Comparison of ENCODE assay signal across 1 cellular context in the genomic region with DNA sequence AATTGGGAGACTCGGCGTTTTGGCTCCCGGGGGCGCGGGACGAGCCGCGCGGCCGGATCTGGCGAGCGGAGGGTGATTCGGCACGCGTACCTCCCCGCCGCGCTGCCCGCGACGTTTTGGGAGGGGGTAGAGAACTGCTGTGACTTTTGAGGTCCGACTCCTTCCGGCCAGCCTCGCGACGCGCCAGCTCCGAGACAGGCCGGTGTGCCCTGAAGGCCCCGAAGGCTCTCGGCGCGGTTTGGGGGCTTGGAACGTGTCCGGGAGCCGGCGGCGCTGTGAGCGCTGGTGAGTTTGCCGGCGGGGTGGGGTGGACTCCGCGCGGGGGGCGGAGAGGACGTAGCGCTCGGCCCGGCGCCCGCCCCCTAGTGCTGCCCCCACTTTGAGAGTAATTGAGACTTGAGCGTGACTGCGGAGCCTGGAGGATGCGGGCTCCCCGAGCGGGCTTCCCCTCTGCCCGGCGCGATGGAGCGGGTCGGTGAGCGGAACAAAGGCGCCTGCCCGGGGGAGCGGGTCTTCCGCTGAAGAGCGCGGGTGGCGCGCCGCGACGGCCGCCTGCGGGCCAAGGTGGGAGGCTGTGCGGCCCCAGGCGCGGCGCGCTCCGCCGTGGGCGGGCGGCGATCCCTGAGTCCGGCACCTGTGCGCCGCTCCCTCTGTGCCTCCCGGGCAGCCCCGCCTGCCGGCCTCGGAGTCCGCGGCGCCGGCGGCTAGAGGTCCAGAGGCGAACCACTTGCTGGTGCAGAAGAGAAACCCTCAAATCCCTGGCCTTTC.
TF ChIP-seq lines count a peak whose summit lies in the region.

GALNT17 (plus strand) TSS at position 392 of the 768 bp plus-strand sequence.

TF ChIP-seq in SK-N-SH, 30 proteins besides CTCF, POLR2A, EP300 and RAD21 (continued from another document):
- TF ChIP-seq FOSL2 (IDR thresholded peaks at IDR 0.05; ENCODE audit: borderline replicate concordance, low read depth) (no peak), POLR2AphosphoS5 (IDR thresholded peaks at IDR 0.05; ENCODE audit: low read depth, low read length) (no peak), SIN3A (IDR thresholded peaks at IDR 0.05; ENCODE audit: borderline replicate concordance, low read depth, low read length) (no peak), ZBTB33 (IDR thresholded peaks at IDR 0.05; ENCODE audit: borderline replicate concordance, low read depth) (no peak), ELF1 (IDR thresholded peaks at IDR 0.05) (no peak), USF1 (IDR thresholded peaks at IDR 0.05; ENCODE audit: borderline replicate concordance, low read depth) (no peak), JUND (IDR thresholded peaks at IDR 0.05) (no peak), MXI1 (IDR thresholded peaks at IDR 0.05; ENCODE audit: low read depth, low read length) (no peak), FOXM1 (IDR thresholded peaks at IDR 0.05; ENCODE audit: low read depth) (no peak)
- TF ChIP-seq, protein P1, sequence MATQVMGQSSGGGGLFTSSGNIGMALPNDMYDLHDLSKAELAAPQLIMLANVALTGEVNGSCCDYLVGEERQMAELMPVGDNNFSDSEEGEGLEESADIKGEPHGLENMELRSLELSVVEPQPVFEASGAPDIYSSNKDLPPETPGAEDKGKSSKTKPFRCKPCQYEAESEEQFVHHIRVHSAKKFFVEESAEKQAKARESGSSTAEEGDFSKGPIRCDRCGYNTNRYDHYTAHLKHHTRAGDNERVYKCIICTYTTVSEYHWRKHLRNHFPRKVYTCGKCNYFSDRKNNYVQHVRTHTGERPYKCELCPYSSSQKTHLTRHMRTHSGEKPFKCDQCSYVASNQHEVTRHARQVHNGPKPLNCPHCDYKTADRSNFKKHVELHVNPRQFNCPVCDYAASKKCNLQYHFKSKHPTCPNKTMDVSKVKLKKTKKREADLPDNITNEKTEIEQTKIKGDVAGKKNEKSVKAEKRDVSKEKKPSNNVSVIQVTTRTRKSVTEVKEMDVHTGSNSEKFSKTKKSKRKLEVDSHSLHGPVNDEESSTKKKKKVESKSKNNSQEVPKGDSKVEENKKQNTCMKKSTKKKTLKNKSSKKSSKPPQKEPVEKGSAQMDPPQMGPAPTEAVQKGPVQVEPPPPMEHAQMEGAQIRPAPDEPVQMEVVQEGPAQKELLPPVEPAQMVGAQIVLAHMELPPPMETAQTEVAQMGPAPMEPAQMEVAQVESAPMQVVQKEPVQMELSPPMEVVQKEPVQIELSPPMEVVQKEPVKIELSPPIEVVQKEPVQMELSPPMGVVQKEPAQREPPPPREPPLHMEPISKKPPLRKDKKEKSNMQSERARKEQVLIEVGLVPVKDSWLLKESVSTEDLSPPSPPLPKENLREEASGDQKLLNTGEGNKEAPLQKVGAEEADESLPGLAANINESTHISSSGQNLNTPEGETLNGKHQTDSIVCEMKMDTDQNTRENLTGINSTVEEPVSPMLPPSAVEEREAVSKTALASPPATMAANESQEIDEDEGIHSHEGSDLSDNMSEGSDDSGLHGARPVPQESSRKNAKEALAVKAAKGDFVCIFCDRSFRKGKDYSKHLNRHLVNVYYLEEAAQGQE (IDR thresholded peaks at IDR 0.05; ENCODE audit: low read depth, low read length) = no peak
